Comparison of ENCODE assay signal across 1 cellular context in the genomic region with DNA sequence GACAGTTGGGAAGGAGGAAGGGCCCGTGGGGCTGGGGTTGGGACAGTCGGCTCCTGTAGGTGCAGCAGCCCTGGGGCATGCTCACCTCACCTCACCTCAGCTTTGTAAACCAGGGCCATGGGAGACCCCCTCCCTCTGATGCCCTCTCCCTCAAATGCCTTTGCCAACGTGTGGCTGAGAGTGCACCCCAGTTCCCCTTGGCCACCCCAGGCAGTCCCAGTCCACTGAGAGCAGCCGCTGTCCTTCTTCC.
TF ChIP-seq lines count a peak whose summit lies in the region.

No MANE protein-coding gene starts in this region.

TF ChIP-seq in H1, 55 proteins besides CTCF, POLR2A, EP300 and RAD21:
- no peak for TF ChIP-seq SP4 (IDR thresholded peaks at IDR 0.05; ENCODE audit: low read length)
- TF ChIP-seq POU5F1 (IDR thresholded peaks at IDR 0.05; ENCODE audit: low read depth, low read length): no peak
- no peak for TF ChIP-seq E2F6 (IDR thresholded peaks at IDR 0.05)
- no peak for TF ChIP-seq SIRT6 (IDR thresholded peaks at IDR 0.05; ENCODE audit: low read length)
- no peak for TF ChIP-seq POLR2AphosphoS5 (IDR thresholded peaks at IDR 0.05; ENCODE audit: low read depth, low read length)
- TF ChIP-seq CHD2 (IDR thresholded peaks at IDR 0.05; ENCODE audit: low read length): no peak
- no peak for TF ChIP-seq RFX5 (IDR thresholded peaks at IDR 0.05; ENCODE audit: borderline replicate concordance, low read depth, low read length)
- TF ChIP-seq PHF8 (conservative IDR thresholded peaks at IDR 0.05; ENCODE audit: low read depth, low read length): no peak
- TF ChIP-seq JUN (IDR thresholded peaks at IDR 0.05; ENCODE audit: low read depth, low read length): no peak
- no peak for TF ChIP-seq TAF7 (optimal IDR thresholded peaks at IDR 0.05; ENCODE audit: borderline replicate concordance, low read depth, low read length)
- no peak for TF ChIP-seq SRF (IDR thresholded peaks at IDR 0.05; ENCODE audit: low read depth, low read length)
- TF ChIP-seq CBX8 (IDR thresholded peaks at IDR 0.05; ENCODE audit: borderline replicate concordance, low read depth, low read length): no peak
- TF ChIP-seq SP2 (IDR thresholded peaks at IDR 0.05; ENCODE audit: low read length): no peak
- no peak for TF ChIP-seq ZNF274 (IDR thresholded peaks at IDR 0.05; ENCODE audit: borderline replicate concordance, extremely low read depth, low read length)
- TF ChIP-seq BACH1 (IDR thresholded peaks at IDR 0.05; ENCODE audit: low read length): no peak
- TF ChIP-seq RXRA (IDR thresholded peaks at IDR 0.05; ENCODE audit: insufficient read depth, low read depth, low read length): no peak
